1 cellular context compared by ENCODE assay signal in genomic region chr2:138516030-138516704, GRCh38.
TF ChIP-seq lines count a peak whose summit lies in the region.

No MANE protein-coding gene starts in this region.

TF ChIP-seq in IMR-90, 13 proteins besides CTCF, POLR2A, EP300 and RAD21:
- TF ChIP-seq, protein P1, sequence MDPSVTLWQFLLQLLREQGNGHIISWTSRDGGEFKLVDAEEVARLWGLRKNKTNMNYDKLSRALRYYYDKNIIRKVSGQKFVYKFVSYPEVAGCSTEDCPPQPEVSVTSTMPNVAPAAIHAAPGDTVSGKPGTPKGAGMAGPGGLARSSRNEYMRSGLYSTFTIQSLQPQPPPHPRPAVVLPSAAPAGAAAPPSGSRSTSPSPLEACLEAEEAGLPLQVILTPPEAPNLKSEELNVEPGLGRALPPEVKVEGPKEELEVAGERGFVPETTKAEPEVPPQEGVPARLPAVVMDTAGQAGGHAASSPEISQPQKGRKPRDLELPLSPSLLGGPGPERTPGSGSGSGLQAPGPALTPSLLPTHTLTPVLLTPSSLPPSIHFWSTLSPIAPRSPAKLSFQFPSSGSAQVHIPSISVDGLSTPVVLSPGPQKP (IDR thresholded peaks at IDR 0.05; ENCODE audit: borderline replicate concordance, low read depth, low read length), result no peak
- TF ChIP-seq BHLHE40 (IDR thresholded peaks at IDR 0.05; ENCODE audit: low read depth, low read length) (no peak), SMC3 (IDR thresholded peaks at IDR 0.05; ENCODE audit: low read depth, low read length) (no peak), CEBPB (IDR thresholded peaks at IDR 0.05; ENCODE audit: low read depth, low read length) (no peak), RCOR1 (IDR thresholded peaks at IDR 0.05; ENCODE audit: insufficient replicate concordance, low read length) (no peak), MAZ (IDR thresholded peaks at IDR 0.05; ENCODE audit: borderline replicate concordance, low read depth, low read length) (no peak), CHD1 (IDR thresholded peaks at IDR 0.05; ENCODE audit: low read depth, low read length) (no peak), FOS (IDR thresholded peaks at IDR 0.05; ENCODE audit: low read depth, low read length) (no peak), MXI1 (IDR thresholded peaks at IDR 0.05; ENCODE audit: borderline replicate concordance, low read depth, low read length) (no peak)
- TF ChIP-seq, protein P2, sequence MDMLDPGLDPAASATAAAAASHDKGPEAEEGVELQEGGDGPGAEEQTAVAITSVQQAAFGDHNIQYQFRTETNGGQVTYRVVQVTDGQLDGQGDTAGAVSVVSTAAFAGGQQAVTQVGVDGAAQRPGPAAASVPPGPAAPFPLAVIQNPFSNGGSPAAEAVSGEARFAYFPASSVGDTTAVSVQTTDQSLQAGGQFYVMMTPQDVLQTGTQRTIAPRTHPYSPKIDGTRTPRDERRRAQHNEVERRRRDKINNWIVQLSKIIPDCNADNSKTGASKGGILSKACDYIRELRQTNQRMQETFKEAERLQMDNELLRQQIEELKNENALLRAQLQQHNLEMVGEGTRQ (IDR thresholded peaks at IDR 0.05; ENCODE audit: low read depth, low read length), result no peak
